Comparison of ENCODE assay signal across 8 cellular contexts in the genomic region with DNA sequence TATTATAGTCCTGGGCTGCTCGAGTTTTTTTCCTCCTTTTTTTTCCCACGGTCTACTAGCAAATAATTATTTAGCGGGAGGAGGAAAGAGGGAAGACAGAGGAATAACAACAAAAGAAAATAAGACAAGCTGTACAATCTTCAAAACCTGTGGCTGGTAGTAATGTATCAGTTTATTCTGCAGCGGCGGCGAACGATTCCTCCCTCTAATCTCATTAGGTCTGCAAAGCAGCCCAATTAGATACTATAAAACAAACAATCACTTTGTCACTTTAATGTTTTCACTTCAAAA. TPM values are rescaled to one million over a fixed set of nuclear protein-coding genes. Genes with fewer than 3 reads are reported as not detected.
DNase-seq lines count a peak whose midpoint lies in the region; ATAC-seq, FAIRE-seq and TF ChIP-seq lines count a peak whose summit lies in the region.

No MANE protein-coding gene starts in this region.

- no peak overlapping the region for H2AFZ ChIP-seq in SK-N-SH (ENCODE audit: low read depth)

- no peak for DNase-seq in SK-N-SH
- no peak for DNase-seq in activated T-cell treated with anti-CD3 and anti-CD28 coated beads, Interleukin-2, amount 50 U/mL, for 4 hours
- DNase-seq in H54 (ENCODE audit: insufficient read length, low spot score), result no peak
- DNase-seq in occipital lobe (lab: John Stamatoyannopoulos, UW), result no peak

- peaks cover 15% of the 10 kb centered on the region for H3K36me3 Mint-ChIP-seq in activated T-cell treated with anti-CD3 and anti-CD28 coated beads, Interleukin-2, amount 50 U/mL, for 4 hours (ENCODE audit: insufficient read depth)

- H3K9ac ChIP-seq in SK-N-SH (peak overlapping the region; percentile 77; the same call in 1 of the 2 replicates), iPS-18a (ENCODE audit: low read length) (peak overlapping the region; percentile 95), stomach smooth muscle (ENCODE audit: low read length in 2 of 2) (peak overlapping the region; percentile 62 to 86)

- no peaks in the 10 kb centered on the region for H3K9me2 ChIP-seq in SK-N-SH

- no peak for FAIRE-seq in H54 (lab: Jason Lieb, UNC)

- H3K9me3 ChIP-seq in SK-N-SH (no peaks in the 10 kb centered on the region), iPS-18a (ENCODE audit: control insufficient read depth, low read depth, low read length) (no peaks in the 10 kb centered on the region), stomach smooth muscle (ENCODE audit: control insufficient read depth in 2 of 2, low read length in 2 of 2) (no peaks in the 10 kb centered on the region)

- H3K4me1 ChIP-seq in SK-N-SH (ENCODE audit: control insufficient read depth in 1 of 2, insufficient read depth in 2 of 2, low read depth in 1 of 2, low read length in 1 of 2), result peaks cover 16 to 39% of the 10 kb centered on the region in 2 experiments
- H3K4me1 ChIP-seq in iPS-18a (ENCODE audit: control insufficient read depth, low read depth, low read length), result peaks cover 35% of the 10 kb centered on the region
- H3K4me1 ChIP-seq in stomach smooth muscle (ENCODE audit: control insufficient read depth, insufficient read depth, low read length), result peaks cover 47% of the 10 kb centered on the region

- peaks cover 24% of the 10 kb centered on the region for H4K20me1 ChIP-seq in SK-N-SH (ENCODE audit: insufficient read depth)

- peaks cover 19% of the 10 kb centered on the region for H3F3A ChIP-seq in SK-N-SH (replicated peaks; ENCODE audit: insufficient read depth)

- H3K79me2 ChIP-seq in SK-N-SH (ENCODE audit: insufficient read depth), result peaks cover 42% of the 10 kb centered on the region

- H3K27ac ChIP-seq in SK-N-SH (ENCODE audit: low read depth in 2 of 2, low read length in 1 of 2) (peak overlapping the region; percentile 77 to 88), iPS-18a (ENCODE audit: low read length) (no peak overlapping the region), stomach smooth muscle (ENCODE audit: low read length) (peak overlapping the region; percentile 95)

- peaks cover 11% of the 10 kb centered on the region for H3K27me3 Mint-ChIP-seq in activated T-cell treated with anti-CD3 and anti-CD28 coated beads, Interleukin-2, amount 50 U/mL, for 4 hours (ENCODE audit: low read depth)

- ATAC-seq in SK-N-SH treated with all-trans-retinoic acid at 6 μM for 48 hours (no peak), GM21619 (IDR thresholded peaks at IDR 0.05; ENCODE audit: unreplicated experiment) (no peak)
- no peak for ATAC-seq in activated T-cell treated with anti-CD3 and anti-CD28 coated beads, Interleukin-2, amount 50 U/mL, for 4 hours

- H3K4me3 ChIP-seq in SK-N-SH (ENCODE audit: low read depth in 2 of 2, low read length in 1 of 2) (peak overlapping the region; percentile 17 to 57; a peak in 2 of 4 replicates), iPS-18a (ENCODE audit: low read length) (peak overlapping the region; percentile 90), stomach smooth muscle (ENCODE audit: low read length in 2 of 2) (peak overlapping the region; percentile 58 to 88)

- peaks cover 38% of the 10 kb centered on the region for H3K4me1 Mint-ChIP-seq in activated T-cell treated with anti-CD3 and anti-CD28 coated beads, Interleukin-2, amount 50 U/mL, for 4 hours (ENCODE audit: low read depth)

- TF ChIP-seq EP300 in SK-N-SH (IDR thresholded peaks at IDR 0.05; ENCODE audit: borderline replicate concordance in 1 of 2, low read depth in 1 of 2, low read length in 1 of 2), result no peak

- CTCF ChIA-PET in SK-N-SH (lab: Yijun Ruan, JAX), result interaction anchor here (0.6 to 5.8 kb wide), 28 partner anchors 12 to 631 kb away, joined by 3 to 32 read pairs (median 4); no protein-coding TSS in a partner anchor

- no peak for TF ChIP-seq POLR2A in H54 (IDR thresholded peaks at IDR 0.05; ENCODE audit: low read depth, low read length)

- no peaks in the 10 kb centered on the region for H3K9me3 Mint-ChIP-seq in activated T-cell treated with anti-CD3 and anti-CD28 coated beads, Interleukin-2, amount 50 U/mL, for 4 hours

- TF ChIP-seq RAD21 in SK-N-SH (IDR thresholded peaks at IDR 0.05; ENCODE audit: low read length), result no peak

- under 1% methylated on average over 7 of the region's 7 CpGs for WGBS in SK-N-SH (ENCODE audit: low lambda C conversion rate)

- H3K4me2 ChIP-seq in SK-N-SH, result peak overlapping the region; percentile 99

- 0 out of 2 replicates have a peak, but pooled peaks have one; percentile 9 for TF ChIP-seq CTCF in SK-N-SH (IDR thresholded peaks at IDR 0.05)

- POLR2A ChIA-PET in SK-N-SH (lab: Yijun Ruan, JAX), result interaction anchor here (0.9 to 3.2 kb wide), 10 partner anchors 13 to 289 kb away, joined by 3 to 14 read pairs (median 5); no protein-coding TSS in a partner anchor

- peak overlapping the region; percentile 100 for H3K4me3 Mint-ChIP-seq in activated T-cell treated with anti-CD3 and anti-CD28 coated beads, Interleukin-2, amount 50 U/mL, for 4 hours

- peaks cover 17% of the 10 kb centered on the region for H3K27me3 ChIP-seq in SK-N-SH (ENCODE audit: insufficient read depth)
- peaks cover 31% of the 10 kb centered on the region for H3K27me3 ChIP-seq in iPS-18a (ENCODE audit: control insufficient read depth, insufficient read depth, low read length)
- no peaks in the 10 kb centered on the region for H3K27me3 ChIP-seq in stomach smooth muscle (ENCODE audit: control insufficient read depth in 1 of 2, insufficient read depth in 2 of 2, low read length in 2 of 2)

- H3K36me3 ChIP-seq in SK-N-SH (replicated peaks in 1 of 2; ENCODE audit: control insufficient read depth in 1 of 2, insufficient read depth in 2 of 2, low read length in 1 of 2), result peaks cover 9 to 16% of the 10 kb centered on the region in 2 experiments
- H3K36me3 ChIP-seq in iPS-18a (ENCODE audit: control insufficient read depth, low read depth, low read length), result peaks cover 10% of the 10 kb centered on the region
- no peaks in the 10 kb centered on the region for H3K36me3 ChIP-seq in stomach smooth muscle (ENCODE audit: control insufficient read depth in 2 of 2, insufficient read depth in 2 of 2, low read length in 2 of 2)

TF ChIP-seq in SK-N-SH, 30 proteins besides CTCF, POLR2A, EP300 and RAD21 (continues in another document):
- TF ChIP-seq, protein P1, sequence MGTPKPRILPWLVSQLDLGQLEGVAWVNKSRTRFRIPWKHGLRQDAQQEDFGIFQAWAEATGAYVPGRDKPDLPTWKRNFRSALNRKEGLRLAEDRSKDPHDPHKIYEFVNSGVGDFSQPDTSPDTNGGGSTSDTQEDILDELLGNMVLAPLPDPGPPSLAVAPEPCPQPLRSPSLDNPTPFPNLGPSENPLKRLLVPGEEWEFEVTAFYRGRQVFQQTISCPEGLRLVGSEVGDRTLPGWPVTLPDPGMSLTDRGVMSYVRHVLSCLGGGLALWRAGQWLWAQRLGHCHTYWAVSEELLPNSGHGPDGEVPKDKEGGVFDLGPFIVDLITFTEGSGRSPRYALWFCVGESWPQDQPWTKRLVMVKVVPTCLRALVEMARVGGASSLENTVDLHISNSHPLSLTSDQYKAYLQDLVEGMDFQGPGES (IDR thresholded peaks at IDR 0.05; ENCODE audit: low read depth, low read length), result no peak
- TF ChIP-seq, protein P2, sequence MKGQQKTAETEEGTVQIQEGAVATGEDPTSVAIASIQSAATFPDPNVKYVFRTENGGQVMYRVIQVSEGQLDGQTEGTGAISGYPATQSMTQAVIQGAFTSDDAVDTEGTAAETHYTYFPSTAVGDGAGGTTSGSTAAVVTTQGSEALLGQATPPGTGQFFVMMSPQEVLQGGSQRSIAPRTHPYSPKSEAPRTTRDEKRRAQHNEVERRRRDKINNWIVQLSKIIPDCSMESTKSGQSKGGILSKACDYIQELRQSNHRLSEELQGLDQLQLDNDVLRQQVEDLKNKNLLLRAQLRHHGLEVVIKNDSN (IDR thresholded peaks at IDR 0.05; ENCODE audit: borderline replicate concordance, low read depth), result no peak
- no peak for TF ChIP-seq EZH2phosphoT487 (IDR thresholded peaks at IDR 0.05; ENCODE audit: borderline replicate concordance, low read depth)
- no peak for TF ChIP-seq GATA2 (CRISPR knock-in tag; IDR thresholded peaks at IDR 0.05)
- TF ChIP-seq POLR2AphosphoS5 (IDR thresholded peaks at IDR 0.05; ENCODE audit: low read depth, low read length), result no peak
- no peak for TF ChIP-seq SIN3A (IDR thresholded peaks at IDR 0.05; ENCODE audit: borderline replicate concordance, low read depth, low read length)
- no peak for TF ChIP-seq FOXJ3 (CRISPR knock-in tag; IDR thresholded peaks at IDR 0.05)
- no peak for TF ChIP-seq YY1 (IDR thresholded peaks at IDR 0.05; ENCODE audit: low read depth)

TF ChIP-seq in SK-N-SH treated with all-trans-retinoic acid at 6 μM for 48 hours, 23 proteins besides CTCF, POLR2A, EP300 and RAD21 (continues in another document):
- TF ChIP-seq CSDC2 (CRISPR knock-in tag; IDR thresholded peaks at IDR 0.05) (no peak), PPARA (CRISPR knock-in tag; IDR thresholded peaks at IDR 0.05; ENCODE audit: borderline replicate concordance) (no peak), ESRRG (CRISPR knock-in tag; IDR thresholded peaks at IDR 0.05) (no peak), ZNF565 (CRISPR knock-in tag; conservative IDR thresholded peaks at IDR 0.05; ENCODE audit: low read depth) (no peak), SNAI2 (CRISPR knock-in tag; IDR thresholded peaks at IDR 0.05) (no peak), OSR1 (CRISPR knock-in tag; IDR thresholded peaks at IDR 0.05) (no peak), ZFP30 (CRISPR knock-in tag; IDR thresholded peaks at IDR 0.05) (no peak)
- TF ChIP-seq, protein P3, sequence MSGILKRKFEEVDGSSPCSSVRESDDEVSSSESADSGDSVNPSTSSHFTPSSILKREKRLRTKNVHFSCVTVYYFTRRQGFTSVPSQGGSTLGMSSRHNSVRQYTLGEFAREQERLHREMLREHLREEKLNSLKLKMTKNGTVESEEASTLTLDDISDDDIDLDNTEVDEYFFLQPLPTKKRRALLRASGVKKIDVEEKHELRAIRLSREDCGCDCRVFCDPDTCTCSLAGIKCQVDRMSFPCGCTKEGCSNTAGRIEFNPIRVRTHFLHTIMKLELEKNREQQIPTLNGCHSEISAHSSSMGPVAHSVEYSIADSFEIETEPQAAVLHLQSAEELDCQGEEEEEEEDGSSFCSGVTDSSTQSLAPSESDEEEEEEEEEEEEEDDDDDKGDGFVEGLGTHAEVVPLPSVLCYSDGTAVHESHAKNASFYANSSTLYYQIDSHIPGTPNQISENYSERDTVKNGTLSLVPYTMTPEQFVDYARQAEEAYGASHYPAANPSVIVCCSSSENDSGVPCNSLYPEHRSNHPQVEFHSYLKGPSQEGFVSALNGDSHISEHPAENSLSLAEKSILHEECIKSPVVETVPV (CRISPR knock-in tag; IDR thresholded peaks at IDR 0.05), result no peak

RNA-seq across cellular contexts. Expression of a gene that starts 0.4 kb away (rescaled TPM):
- polyA plus RNA-seq in SK-N-SH (2012; rRNA removed), result 8.4 and 14.7 TPM in 2 replicates
- 6.1 and 8.4 TPM in 2 replicates for polyA plus RNA-seq in SK-N-SH (2012; cell fraction: cytosol; rRNA removed)
- 42.8 and 50.1 TPM in 2 replicates for polyA plus RNA-seq in SK-N-SH (2012; cell fraction: nucleus; rRNA removed)
- total RNA-seq in activated T-cell treated with anti-CD3 and anti-CD28 coated beads, Interleukin-2, amount 50 U/mL, for 4 hours, result 100 to 1,000 TPM; 115 to 153 (median 139) TPM
- total RNA-seq in occipital lobe, result 79.4 TPM

Comparison
In these comparisons a context has a peak if more than half of its experiments do, and no peak if none do; other contexts are left out.
1. H3K4me3 ChIP-seq: peak in every context shown above with its lines; median percentile 90 in iPS-18a; 73 in stomach smooth muscle; 37 in SK-N-SH.